17 cellular contexts compared by ENCODE assay signal in the genomic region with DNA sequence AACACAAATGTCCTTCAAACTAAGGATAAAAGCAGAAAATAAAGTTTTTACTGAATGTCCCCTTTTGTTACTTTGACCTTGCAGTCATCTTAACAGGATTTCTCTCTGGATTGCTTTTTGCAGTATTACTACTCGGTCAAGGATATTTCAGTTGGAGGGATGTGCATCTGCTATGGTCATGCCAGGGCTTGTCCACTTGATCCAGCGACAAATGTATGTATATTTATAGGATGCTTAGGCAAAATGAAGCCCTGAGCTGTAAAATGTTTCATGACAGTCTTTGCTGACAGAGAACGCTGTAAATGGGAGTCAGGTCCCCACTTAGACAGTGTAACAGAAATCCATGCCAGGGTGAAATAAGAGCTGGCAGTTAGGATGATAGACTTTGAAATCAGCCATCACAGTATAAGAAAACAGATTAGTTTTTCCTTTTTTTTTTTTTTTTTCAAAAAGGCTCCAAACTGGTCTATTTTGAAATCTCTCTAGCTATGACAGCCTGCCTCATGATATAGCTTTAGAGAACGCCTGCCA.
DNase-seq lines count a peak whose midpoint lies in the region; ATAC-seq, FAIRE-seq and TF ChIP-seq lines count a peak whose summit lies in the region.
"Had no signal": no experiment of that assay in that cellular context is flagged by ENCODE, and none has a peak within 500 bp of the region (broad histone marks: within the 10 kb centered on the region; RNA-seq: fewer than 3 reads in every experiment).

No MANE protein-coding gene starts in this region.

- H3K27ac ChIP-seq in neural progenitor cell (no peak overlapping the region), left lung (no peak overlapping the region)
- H3K27ac ChIP-seq in CD4-positive, alpha-beta T cell (ENCODE audit: low read depth, low read length): no peak overlapping the region
- H3K27ac ChIP-seq: PC-9 had no signal

- H3K4me1 ChIP-seq in neural progenitor cell (no peaks in the 10 kb centered on the region), left lung (no peaks in the 10 kb centered on the region)
- H3K4me1 ChIP-seq: BE2C had no signal

- H3K4me3 Mint-ChIP-seq in neural progenitor cell: no peak overlapping the region
- no peak overlapping the region for H3K4me3 Mint-ChIP-seq in CD4-positive, alpha-beta T cell
- H3K4me3 Mint-ChIP-seq: CD8-positive, alpha-beta T cell had no signal

- H3K79me2 ChIP-seq in neural progenitor cell (ENCODE audit: low read depth): no peaks in the 10 kb centered on the region

- H4K20me1 ChIP-seq in neural progenitor cell (ENCODE audit: low read depth): no peaks in the 10 kb centered on the region

- no peak overlapping the region for H3K9ac ChIP-seq in neural progenitor cell

- TF ChIP-seq CTCF in bronchial epithelial cell (IDR thresholded peaks at IDR 0.05; ENCODE audit: insufficient read depth, low read length, severe bottlenecking) (no peak), neural progenitor cell (IDR thresholded peaks at IDR 0.05) (no peak), left lung (IDR thresholded peaks at IDR 0.05) (no peak)
- no peak for TF ChIP-seq CTCF in CD4-positive, alpha-beta T cell (IDR thresholded peaks at IDR 0.05)

- H3K27me3 Mint-ChIP-seq in neural progenitor cell (ENCODE audit: insufficient read depth, low read depth): no peaks in the 10 kb centered on the region
- peaks cover 6% of the 10 kb centered on the region for H3K27me3 Mint-ChIP-seq in CD4-positive, alpha-beta T cell

- H3K27me3 ChIP-seq in bronchial epithelial cell (ENCODE audit: control insufficient read depth, insufficient read depth, low read length) (no peaks in the 10 kb centered on the region), neural progenitor cell (no peaks in the 10 kb centered on the region), left lung (no peaks in the 10 kb centered on the region)
- H3K27me3 ChIP-seq in CD4-positive, alpha-beta T cell (ENCODE audit: control insufficient read depth, insufficient read depth, low read length): no peaks in the 10 kb centered on the region
- H3K27me3 ChIP-seq: BE2C had no signal

- no peak overlapping the region for H3K4me2 ChIP-seq in neural progenitor cell
- H3K4me2 ChIP-seq: PC-9 had no signal

- ATAC-seq in left lung: no peak
- ATAC-seq in CD4-positive, alpha-beta T cell (ENCODE audit: poor library complexity): no peak
- ATAC-seq: CD8-positive, alpha-beta T cell had no signal

- H3K27ac Mint-ChIP-seq in neural progenitor cell: no peak overlapping the region
- no peak overlapping the region for H3K27ac Mint-ChIP-seq in CD4-positive, alpha-beta T cell
- H3K27ac Mint-ChIP-seq: CD8-positive, alpha-beta T cell had no signal

- POLR2A ChIA-PET in CD4-positive, alpha-beta T cell (lab: Charles Lee): no interaction called here

- H3K4me1 Mint-ChIP-seq in neural progenitor cell: no peaks in the 10 kb centered on the region
- H3K4me1 Mint-ChIP-seq in CD4-positive, alpha-beta T cell (ENCODE audit: low read depth): no peaks in the 10 kb centered on the region

- no peaks in the 10 kb centered on the region for H3K9me3 ChIP-seq in neural progenitor cell (ENCODE audit: low read depth)
- no peaks in the 10 kb centered on the region for H3K9me3 ChIP-seq in left lung
- H3K9me3 ChIP-seq in CD4-positive, alpha-beta T cell (ENCODE audit: control insufficient read depth, low read length): no peaks in the 10 kb centered on the region
- H3K9me3 ChIP-seq: BE2C, HAP-1 had no signal

- no peaks in the 10 kb centered on the region for H3F3A ChIP-seq in neural progenitor cell (ENCODE audit: low read depth)

- H3K36me3 Mint-ChIP-seq in neural progenitor cell: no peaks in the 10 kb centered on the region
- H3K36me3 Mint-ChIP-seq in CD4-positive, alpha-beta T cell (ENCODE audit: low read depth): no peaks in the 10 kb centered on the region
- H3K36me3 Mint-ChIP-seq: CD8-positive, alpha-beta T cell had no signal

- H2AFZ ChIP-seq in neural progenitor cell (replicated peaks): peak overlapping the region; percentile 73
- H2AFZ ChIP-seq: PC-9 had no signal

- intact Hi-C loops in left lung (cut with DNase I): no loop called here
- intact Hi-C loops in CD4-positive, alpha-beta T cell (cut with DNase I, micrococcal nuclease): no loop called here

- H3K4me3 ChIP-seq in bronchial epithelial cell (ENCODE audit: low read depth, low read length) (no peak overlapping the region), neural progenitor cell (no peak overlapping the region), left lung (no peak overlapping the region)
- H3K4me3 ChIP-seq: HAP-1, PC-9 had no signal

- CTCF ChIA-PET in CD4-positive, alpha-beta T cell (lab: Charles Lee): no interaction called here

- H3K9me3 Mint-ChIP-seq in neural progenitor cell: no peaks in the 10 kb centered on the region
- H3K9me3 Mint-ChIP-seq in CD4-positive, alpha-beta T cell: no peaks in the 10 kb centered on the region
- H3K9me3 Mint-ChIP-seq: CD8-positive, alpha-beta T cell had no signal

- H3K36me3 ChIP-seq in bronchial epithelial cell (ENCODE audit: control insufficient read depth, insufficient read depth, low read length) (no peaks in the 10 kb centered on the region), neural progenitor cell (no peaks in the 10 kb centered on the region), left lung (no peaks in the 10 kb centered on the region)
- H3K36me3 ChIP-seq: BE2C, HAP-1 had no signal

- DNase-seq in NCI-H146 (lab: John Stamatoyannopoulos, UW) (peak; percentile 14), NCI-H146 treated with DMSO at 0.1 percent for 48 hours (lab: John Stamatoyannopoulos, UW; ENCODE audit: unreplicated experiment) (no peak), NCI-H1694 treated with DMSO at 0.1 percent for 48 hours (lab: John Stamatoyannopoulos, UW) (peak; percentile 25), bronchial epithelial cell (ENCODE audit: low read depth) (peak; percentile 21), neural progenitor cell (ENCODE audit: low spot score) (no peak), left lung (no peak), NCI-H510A treated with DMSO at 0.1 percent for 48 hours (lab: John Stamatoyannopoulos, UW) (no peak)
- no peak for DNase-seq in CD4-positive, alpha-beta T cell
- DNase-seq: 8988T; BE2C; CD8-positive, alpha-beta T cell; DMS79; MV-4-11; NCI-H187; NCI-H774; PC-9 had no signal

- FAIRE-seq in bronchial epithelial cell (lab: Jason Lieb, UNC): no peak

Comparison
In these comparisons a context has a peak if more than half of its experiments do, and no peak if none do; other contexts are left out.
1. DNase-seq: peak in NCI-H146 (single experiment), NCI-H1694 treated with DMSO at 0.1 percent for 48 hours (single experiment) and bronchial epithelial cell (single experiment); none in NCI-H146 treated with DMSO at 0.1 percent for 48 hours (single experiment), neural progenitor cell (single experiment), left lung (0 of 2), CD4-positive, alpha-beta T cell (0 of 10) and NCI-H510A treated with DMSO at 0.1 percent for 48 hours (single experiment).